ENCODE assay signal across 17 cellular contexts in the genomic region with DNA sequence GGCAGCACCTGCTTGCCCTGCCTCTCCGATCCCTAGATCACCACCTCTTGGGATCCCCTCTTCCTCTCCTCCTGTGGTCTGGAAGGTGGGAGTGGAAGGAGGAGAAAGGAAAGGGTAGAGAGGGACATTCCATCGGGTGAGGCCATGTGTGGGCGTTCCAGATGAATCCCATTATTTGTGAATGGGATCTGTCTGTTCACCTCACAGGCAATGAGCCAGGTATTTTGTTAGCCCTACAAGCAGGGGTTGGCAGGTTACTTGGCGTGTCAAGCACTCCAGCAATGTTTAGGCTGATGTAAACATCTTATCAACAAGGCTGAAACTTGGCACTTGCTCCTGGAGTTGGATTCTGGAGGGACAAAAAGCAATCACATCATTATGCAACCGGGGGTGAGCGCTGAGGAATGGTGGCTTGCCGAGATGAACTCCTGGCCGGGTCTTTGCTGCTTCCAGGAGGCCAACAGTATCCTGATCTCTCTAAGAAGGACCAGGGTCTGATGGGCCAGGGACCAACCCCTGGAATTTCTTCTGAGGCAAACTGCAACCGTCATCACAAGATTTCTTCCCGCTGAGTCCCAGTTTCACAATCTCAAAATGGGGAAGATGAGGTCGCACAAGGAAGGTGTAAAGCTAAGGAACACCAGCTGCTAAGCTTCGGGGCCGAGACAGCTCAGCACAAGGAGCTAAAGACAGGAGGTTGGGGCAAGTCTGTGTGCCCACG. TPM values are rescaled to one million over a fixed set of nuclear protein-coding genes. Genes with fewer than 3 reads are reported as not detected.
A peak's percentile ranks its signal among the peaks of the same experiment; 100 is the strongest.
DNase-seq lines count a peak whose midpoint lies in the region; ATAC-seq and TF ChIP-seq lines count a peak whose summit lies in the region.
"Had no signal": no experiment of that assay in that cellular context is flagged by ENCODE, and none has a peak within 500 bp of the region (broad histone marks: within the 10 kb centered on the region; RNA-seq: fewer than 3 reads in every experiment).

No MANE protein-coding gene starts in this region.

- H3K4me1 Mint-ChIP-seq in activated CD8-positive, alpha-beta T cell treated with anti-CD3 and anti-CD28 coated beads for 36 hours (ENCODE audit: low read depth): no peaks in the 10 kb centered on the region

- H3K36me3 ChIP-seq in body of pancreas (replicated peaks in 1 of 2; ENCODE audit: insufficient read depth in 1 of 2, low read depth in 2 of 2) (no peaks in the 10 kb centered on the region), left lung (no peaks in the 10 kb centered on the region), upper lobe of right lung (no peaks in the 10 kb centered on the region)
- H3K36me3 ChIP-seq: neutrophil had no signal

- peaks cover 8% of the 10 kb centered on the region for H3K27me3 Mint-ChIP-seq in activated CD8-positive, alpha-beta T cell treated with anti-CD3 and anti-CD28 coated beads for 36 hours

- H3K4me3 ChIP-seq in body of pancreas (no peak overlapping the region), left lung (no peak overlapping the region), upper lobe of right lung (no peak overlapping the region)
- H3K4me3 ChIP-seq: hepatocyte had no signal

- no peak for TF ChIP-seq POLR2A in body of pancreas (IDR thresholded peaks at IDR 0.05)

- H3K9me3 ChIP-seq in body of pancreas (no peaks in the 10 kb centered on the region), left lung (no peaks in the 10 kb centered on the region), upper lobe of right lung (no peaks in the 10 kb centered on the region)
- H3K9me3 ChIP-seq: neutrophil had no signal

- POLR2A ChIA-PET in activated CD8-positive, alpha-beta T cell treated with anti-CD3 and anti-CD28 coated beads for 36 hours (lab: Charles Lee): no interaction called here

- H3K27me3 ChIP-seq in body of pancreas (no peaks in the 10 kb centered on the region), left lung (peaks cover 0 to 38% of the 10 kb centered on the region in 2 donors), upper lobe of right lung (peaks cover 4% of the 10 kb centered on the region)

- CTCF ChIA-PET in activated CD8-positive, alpha-beta T cell treated with anti-CD3 and anti-CD28 coated beads for 36 hours (lab: Charles Lee): interaction anchor here (1.2 kb wide), 1 partner anchor 11 kb away, joined by 4 read pairs; no protein-coding TSS in a partner anchor

- H3K27ac ChIP-seq in body of pancreas: no peak overlapping the region
- H3K27ac ChIP-seq in left lung: no peak overlapping the region
- peak overlapping the region; percentile 77 for H3K27ac ChIP-seq in upper lobe of right lung
- H3K27ac ChIP-seq: hepatocyte, neutrophil had no signal

- H3K4me1 ChIP-seq in body of pancreas (no peaks in the 10 kb centered on the region), left lung (peaks cover 5 to 13% of the 10 kb centered on the region in 2 donors), upper lobe of right lung (peaks cover 20% of the 10 kb centered on the region)

- no peak for DNase-seq in left ventricle myocardium superior
- DNase-seq in left cardiac atrium: no peak
- DNase-seq in body of pancreas: peak in 3 of 4 donors; percentile 28 to 35 (median 28)
- no peak for DNase-seq in left lung
- no peak for DNase-seq in upper lobe of right lung
- no peak for DNase-seq in activated CD8-positive, alpha-beta T cell treated with anti-CD3 and anti-CD28 coated beads for 36 hours
- DNase-seq in NCI-H1930 (lab: John Stamatoyannopoulos, UW): no peak
- DNase-seq: activated CD4-positive, alpha-beta T cell treated with anti-CD3 and anti-CD28 coated beads for 4 hours; activated T-cell treated with anti-CD3 and anti-CD28 coated beads, Interleukin-2, amount 50 U/mL, for 4 hours; NCI-H1417 treated with DMSO at 0.1 percent for 48 hours; NCI-H526 treated with DMSO at 0.1 percent for 48 hours; small intestine; stimulated activated naive CD8-positive, alpha-beta T cell treated with anti-CD3 and anti-CD28 coated beads, Interleukin-15, Interleukin-2, amounts not matched to agents 100 U/mL and 50 U/mL, for 24 hours had no signal

- H3K4me3 Mint-ChIP-seq in activated CD8-positive, alpha-beta T cell treated with anti-CD3 and anti-CD28 coated beads for 36 hours: no peak overlapping the region
- H3K4me3 Mint-ChIP-seq: activated T-cell treated with anti-CD3 and anti-CD28 coated beads, Interleukin-2, amount 50 U/mL, for 4 hours; T-helper 2 cell treated with Interferon-gamma antibody and Interleukin-4, amounts not matched to agents 5 μg/mL and 100 μg/mL, for 36 hours had no signal

- H3K36me3 Mint-ChIP-seq in activated CD8-positive, alpha-beta T cell treated with anti-CD3 and anti-CD28 coated beads for 36 hours (ENCODE audit: low read depth): no peaks in the 10 kb centered on the region

- WGBS in body of pancreas, 2 donors: 40 to 48% methylated on average over 10 to 14 of the region's 14 CpGs

- H3K27ac Mint-ChIP-seq in activated CD8-positive, alpha-beta T cell treated with anti-CD3 and anti-CD28 coated beads for 36 hours: no peak overlapping the region
- H3K27ac Mint-ChIP-seq: T-helper 2 cell treated with Interferon-gamma antibody and Interleukin-4, amounts not matched to agents 5 μg/mL and 100 μg/mL, for 36 hours had no signal

- ATAC-seq in left ventricle myocardium superior (peak; percentile 50), left cardiac atrium (no peak), body of pancreas (peak; percentile 61), left lung (peak; percentile 37), upper lobe of right lung (peak; percentile 54), HG03196 (IDR thresholded peaks at IDR 0.05; ENCODE audit: unreplicated experiment) (no peak)
- ATAC-seq in activated CD8-positive, alpha-beta T cell treated with anti-CD3 and anti-CD28 coated beads for 36 hours: no peak
- ATAC-seq: activated T-cell treated with anti-CD3 and anti-CD28 coated beads, Interleukin-2, amount 50 U/mL, for 4 hours; stimulated activated naive CD8-positive, alpha-beta T cell treated with anti-CD3 and anti-CD28 coated beads, Interleukin-15, Interleukin-2, amounts not matched to agents 100 U/mL and 50 U/mL, for 24 hours had no signal

- intact Hi-C loops in left ventricle myocardium superior (cut with micrococcal nuclease): loop anchor here (10.0 kb wide), 1 partner anchor 206 kb away; no protein-coding TSS in a partner anchor
- intact Hi-C loops in left cardiac atrium (cut with DNase I): no loop called here
- intact Hi-C loops in body of pancreas (cut with DNase I): no loop called here
- intact Hi-C loops in left lung (cut with DNase I): loop anchor here in 1 of 2 donors (10.0 kb wide), 1 partner anchor 206 kb away; no protein-coding TSS in a partner anchor
- intact Hi-C loops in upper lobe of right lung (cut with DNase I): loop anchor here (10.0 kb wide), 1 partner anchor 206 kb away; no protein-coding TSS in a partner anchor
- intact Hi-C loops in activated CD8-positive, alpha-beta T cell treated with anti-CD3 and anti-CD28 coated beads for 36 hours (cut with micrococcal nuclease): no loop called here

- TF ChIP-seq CTCF in body of pancreas (IDR thresholded peaks at IDR 0.05) (no peak), left lung (IDR thresholded peaks at IDR 0.05) (no peak), upper lobe of right lung (IDR thresholded peaks at IDR 0.05) (no peak)
- TF ChIP-seq CTCF in activated CD8-positive, alpha-beta T cell treated with anti-CD3 and anti-CD28 coated beads for 36 hours (IDR thresholded peaks at IDR 0.05): no peak

- H3K9me3 Mint-ChIP-seq in activated CD8-positive, alpha-beta T cell treated with anti-CD3 and anti-CD28 coated beads for 36 hours: no peaks in the 10 kb centered on the region
- H3K9me3 Mint-ChIP-seq: activated T-cell treated with anti-CD3 and anti-CD28 coated beads, Interleukin-2, amount 50 U/mL, for 4 hours; T-helper 2 cell treated with Interferon-gamma antibody and Interleukin-4, amounts not matched to agents 5 μg/mL and 100 μg/mL, for 36 hours had no signal

RNA-seq across cellular contexts. Expression of a gene that starts 7.8 kb away (rescaled TPM):
- total RNA-seq in left ventricle myocardium superior (0.42 TPM), left cardiac atrium (10 to 100 TPM in 1 of 2 donors, 1 to 10 TPM in 1; 3.3 to 53.0 TPM), body of pancreas (under 1 TPM in 1 of 2 donors, not detected in 1; 0.66 TPM), left lung (10 to 100 TPM in 1 of 2 donors, 1 to 10 TPM in 1; 1.2 to 48.5 TPM), upper lobe of right lung (39.1 TPM)
- not detected for total RNA-seq in activated CD8-positive, alpha-beta T cell treated with anti-CD3 and anti-CD28 coated beads for 36 hours

RNA-seq across cellular contexts. Expression of a gene that starts 27.8 kb away (rescaled TPM):
- total RNA-seq in left ventricle myocardium superior (34.4 TPM), left cardiac atrium (10 to 100 TPM; 29.8 to 32.0 TPM), body of pancreas (1 to 10 TPM in 1 of 2 donors, under 1 TPM in 1; 0.52 to 5.3 TPM), left lung (10 to 100 TPM; 11.8 to 13.5 TPM), upper lobe of right lung (8.2 TPM)
- not detected for total RNA-seq in activated CD8-positive, alpha-beta T cell treated with anti-CD3 and anti-CD28 coated beads for 36 hours
- total RNA-seq: activated T-cell treated with anti-CD3 and anti-CD28 coated beads, Interleukin-2, amount 50 U/mL, for 4 hours had no signal

Comparison
In these comparisons a context has a peak if more than half of its experiments do, and no peak if none do; other contexts are left out.
1. ATAC-seq: peak in left ventricle myocardium superior (single experiment), body of pancreas (single experiment), left lung (single experiment) and upper lobe of right lung (single experiment); none in left cardiac atrium (0 of 2), HG03196 (single experiment) and activated CD8-positive, alpha-beta T cell treated with anti-CD3 and anti-CD28 coated beads for 36 hours (single experiment).
2. intact Hi-C loops: an anchor here in left ventricle myocardium superior (10.0 kb wide) and upper lobe of right lung (10.0 kb wide); none called in left cardiac atrium, body of pancreas and activated CD8-positive, alpha-beta T cell treated with anti-CD3 and anti-CD28 coated beads for 36 hours.
3. DNase-seq: peak in body of pancreas (3 of 4); none in left ventricle myocardium superior (single experiment), left cardiac atrium (single experiment), left lung (0 of 2), upper lobe of right lung (single experiment), activated CD8-positive, alpha-beta T cell treated with anti-CD3 and anti-CD28 coated beads for 36 hours (single experiment) and NCI-H1930 (0 of 2).